In the genomic region with DNA sequence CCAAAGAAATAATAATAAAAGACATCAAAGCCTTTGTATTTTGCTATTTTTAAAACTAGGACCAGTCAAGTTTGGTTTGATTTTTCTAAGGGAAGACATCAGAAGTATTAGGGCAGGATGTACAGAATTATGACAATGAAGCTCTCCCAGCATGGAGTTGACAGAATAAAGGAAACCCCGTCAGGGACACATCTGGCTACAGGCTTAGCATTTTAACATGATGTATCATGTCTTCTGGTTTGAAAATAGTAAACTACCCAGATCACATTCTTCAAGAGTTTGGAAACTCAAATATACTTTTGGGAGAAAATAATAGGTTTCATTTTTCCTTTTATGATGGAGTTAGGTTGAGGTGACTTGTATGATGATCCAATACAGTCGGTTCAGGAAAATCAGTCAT, we compare ENCODE assay signal across 26 cellular contexts.
DNase-seq lines count a peak whose midpoint lies in the region; ATAC-seq, FAIRE-seq and TF ChIP-seq lines count a peak whose summit lies in the region.
"Had no signal": no experiment of that assay in that cellular context is flagged by ENCODE, and none has a peak within 500 bp of the region (broad histone marks: within the 10 kb centered on the region; RNA-seq: fewer than 3 reads in every experiment).

No MANE protein-coding gene starts in this region.

- peak overlapping the region; percentile 3 for H3K9ac ChIP-seq in skeletal muscle satellite cell (ENCODE audit: low read depth, low read length)
- no peak overlapping the region for H3K9ac ChIP-seq in HepG2 (ENCODE audit: insufficient read depth, low read depth, low read length)
- H3K9ac ChIP-seq: neural progenitor cell had no signal

- no peak for TF ChIP-seq RAD21 in HepG2 (CRISPR knock-in tag; IDR thresholded peaks at IDR 0.05)

- POLR2A ChIA-PET in HepG2 (lab: Yijun Ruan, JAX), result no interaction called here

- CTCF ChIA-PET in HepG2 (lab: Yijun Ruan, JAX; ENCODE audit: low intra/inter-chr PET ratio, low total read pairs), result no interaction called here

- H3K9me3 ChIP-seq in RWPE2 (ENCODE audit: severe bottlenecking) (no peaks in the 10 kb centered on the region), skeletal muscle satellite cell (replicated peaks; ENCODE audit: low read length) (no peaks in the 10 kb centered on the region), HepG2 (ENCODE audit: low read length) (no peaks in the 10 kb centered on the region)
- H3K9me3 ChIP-seq: ascending aorta, Peyer's patch, right atrium auricular region, upper lobe of left lung had no signal

- BruUV-seq in HepG2 (replicated peaks; lab: Mats Ljungman, UMichigan), result no TSS peak

- H3K27ac ChIP-seq in RWPE2 (ENCODE audit: poor library complexity, severe bottlenecking) (peak overlapping the region; percentile 88), HepG2 (ENCODE audit: extremely low read length, insufficient read depth, low read length) (no peak overlapping the region)
- H3K27ac ChIP-seq: ascending aorta, heart right ventricle, neural progenitor cell, Peyer's patch, right atrium auricular region, upper lobe of left lung had no signal

- peak; percentile 51 for DNase-seq in EL
- no peak for DNase-seq in RWPE2 (ENCODE audit: low spot score)
- DNase-seq in fibroblast of pulmonary artery (ENCODE audit: low read depth), result peak; percentile 36
- no peak for DNase-seq in activated gamma-delta T cell treated with Interleukin-2 at 50 U/mL for 16 hours
- DNase-seq in HepG2 (ENCODE audit: low spot score), result no peak
- DNase-seq: activated CD4-positive, alpha-beta memory T cell treated with anti-CD3 and anti-CD28 coated beads for 36 hours; activated CD4-positive, CD25-positive, alpha-beta regulatory T cell treated with anti-CD3 and anti-CD28 coated beads, Interleukin-2, amount 50 U/mL, for 72 hours; activated CD8-positive, alpha-beta memory T cell treated with anti-CD3 and anti-CD28 coated beads, Interleukin-2, amount 50 U/mL, for 4 hours; central memory CD4-positive, alpha-beta T cell; DMS79; heart right ventricle; NCI-H1092 treated with DMSO at 0.1 percent for 48 hours; NCI-H1930; NCI-H526; Peyer's patch; stimulated activated naive B cell treated with anti-CD40 and anti-IgM and Interleukin-4, amounts not matched to agents 10 μg/mL and 1 μg/mL and 100 μg/mL, for 72 hours; upper lobe of left lung had no signal

- H4K20me1 ChIP-seq in HepG2 (ENCODE audit: insufficient read depth, low read length), result no peaks in the 10 kb centered on the region

- H3K4me1 ChIP-seq in RWPE2 (ENCODE audit: insufficient read depth, poor library complexity, severe bottlenecking), result peaks cover 21% of the 10 kb centered on the region
- peaks cover 17% of the 10 kb centered on the region for H3K4me1 ChIP-seq in skeletal muscle satellite cell (ENCODE audit: control insufficient read depth, insufficient read depth, low read length)
- H3K4me1 ChIP-seq in HepG2 (ENCODE audit: insufficient read depth, low read length), result no peaks in the 10 kb centered on the region
- H3K4me1 ChIP-seq: ascending aorta, heart right ventricle, neural progenitor cell, Peyer's patch, right atrium auricular region, upper lobe of left lung had no signal

- H3K27me3 ChIP-seq in RWPE2 (ENCODE audit: insufficient read depth, poor library complexity, severe bottlenecking), result no peaks in the 10 kb centered on the region
- H3K27me3 ChIP-seq in skeletal muscle satellite cell (ENCODE audit: control insufficient read depth, insufficient read depth, low read length), result no peaks in the 10 kb centered on the region
- no peaks in the 10 kb centered on the region for H3K27me3 ChIP-seq in HepG2 (ENCODE audit: control insufficient read depth in 1 of 2, insufficient read depth in 2 of 2, low read length in 2 of 2)
- H3K27me3 ChIP-seq: ascending aorta, heart right ventricle, neural progenitor cell, Peyer's patch, right atrium auricular region, upper lobe of left lung had no signal

- no peaks in the 10 kb centered on the region for H3K36me3 ChIP-seq in RWPE2 (ENCODE audit: low read depth)
- no peaks in the 10 kb centered on the region for H3K36me3 ChIP-seq in skeletal muscle satellite cell (ENCODE audit: insufficient read depth, low read length)
- H3K36me3 ChIP-seq in HepG2 (replicated peaks in 1 of 2; ENCODE audit: control insufficient read depth in 1 of 2, insufficient read depth in 2 of 2, low read length in 2 of 2), result no peaks in the 10 kb centered on the region
- H3K36me3 ChIP-seq: ascending aorta, heart right ventricle, neural progenitor cell, Peyer's patch, right atrium auricular region, upper lobe of left lung had no signal

- H3K4me3 ChIP-seq in RWPE2 (ENCODE audit: severe bottlenecking) (no peak overlapping the region), fibroblast of pulmonary artery (replicated peaks; ENCODE audit: low read depth, low read length) (no peak overlapping the region), skeletal muscle satellite cell (ENCODE audit: low read length) (peak overlapping the region; percentile 3), HepG2 (replicated peaks in 1 of 3; ENCODE audit: insufficient read depth in 1 of 3, low read depth in 2 of 3, low read length in 3 of 3) (no peak overlapping the region)
- H3K4me3 ChIP-seq: ascending aorta, GM12878, GM23338, heart right ventricle, neural progenitor cell, Peyer's patch, right atrium auricular region, upper lobe of left lung had no signal

- WGBS in HepG2 (ENCODE audit: low lambda C conversion rate), result 0% methylated on average over 2 of the region's 2 CpGs

- no peak overlapping the region for H2AFZ ChIP-seq in HepG2 (ENCODE audit: low read length)
- H2AFZ ChIP-seq: GM23338, neural progenitor cell had no signal

- H3K4me2 ChIP-seq in skeletal muscle satellite cell (ENCODE audit: low read length) (peak overlapping the region; percentile 31), HepG2 (ENCODE audit: low read depth, low read length) (no peak overlapping the region)
- H3K4me2 ChIP-seq: GM23338, neural progenitor cell had no signal

- ATAC-seq in RWPE2 (ENCODE audit: low read depth) (peak; percentile 72), GM21390 (IDR thresholded peaks at IDR 0.05; ENCODE audit: unreplicated experiment) (no peak), HepG2 (no peak)
- ATAC-seq: activated naive CD4-positive, alpha-beta T cell treated with anti-CD3 and anti-CD28 coated beads, Interleukin-2, amount 50 U/mL, for 72 hours; GM12878; GM23338; heart right ventricle; stimulated activated naive B cell treated with anti-CD40 and anti-IgM and Interleukin-4, amounts not matched to agents 10 μg/mL and 1 μg/mL and 100 μg/mL, for 72 hours had no signal

- no peak for TF ChIP-seq POLR2A in HepG2 (IDR thresholded peaks at IDR 0.05; ENCODE audit: insufficient read depth in 1 of 2, low read depth in 2 of 2, low read length in 2 of 2)

- FAIRE-seq in HepG2 (lab: Jason Lieb, UNC), result no peak
- FAIRE-seq: GM12878, TTC549 had no signal

- in situ Hi-C loops in HepG2 (cut with HindIII; ENCODE audit: extremely low pct_ligation_motif_present, low pct_unique_long_range_greater_than_20kb), result no loop called here

- intact Hi-C loops in HepG2 (cut with micrococcal nuclease; ENCODE audit: unreplicated experiment), result no loop called here

- H3K79me2 ChIP-seq in HepG2 (ENCODE audit: insufficient read depth, low read length), result no peaks in the 10 kb centered on the region

- no peak for TF ChIP-seq EP300 in HepG2 (IDR thresholded peaks at IDR 0.05; ENCODE audit: low read depth in 2 of 2, low read length in 2 of 2)
- no peak for TF ChIP-seq EP300 in HepG2 (CRISPR knock-in tag; IDR thresholded peaks at IDR 0.05; ENCODE audit: borderline replicate concordance)

- TF ChIP-seq CTCF in RWPE2 (IDR thresholded peaks at IDR 0.05; ENCODE audit: poor library complexity, severe bottlenecking) (no peak), fibroblast of pulmonary artery (IDR thresholded peaks at IDR 0.05; ENCODE audit: low read length, missing control alignments) (no peak), HepG2 (CRISPR knock-in tag; IDR thresholded peaks at IDR 0.05) (no peak)

TF ChIP-seq in HepG2, 621 proteins besides CTCF, POLR2A, EP300 and RAD21 (continues in another document):
- TF ChIP-seq HDAC6 (IDR thresholded peaks at IDR 0.05; ENCODE audit: low read depth, low read length), result no peak
- no peak for TF ChIP-seq RNF2 (conservative IDR thresholded peaks at IDR 0.05; ENCODE audit: low read depth)
- TF ChIP-seq, protein P1, sequence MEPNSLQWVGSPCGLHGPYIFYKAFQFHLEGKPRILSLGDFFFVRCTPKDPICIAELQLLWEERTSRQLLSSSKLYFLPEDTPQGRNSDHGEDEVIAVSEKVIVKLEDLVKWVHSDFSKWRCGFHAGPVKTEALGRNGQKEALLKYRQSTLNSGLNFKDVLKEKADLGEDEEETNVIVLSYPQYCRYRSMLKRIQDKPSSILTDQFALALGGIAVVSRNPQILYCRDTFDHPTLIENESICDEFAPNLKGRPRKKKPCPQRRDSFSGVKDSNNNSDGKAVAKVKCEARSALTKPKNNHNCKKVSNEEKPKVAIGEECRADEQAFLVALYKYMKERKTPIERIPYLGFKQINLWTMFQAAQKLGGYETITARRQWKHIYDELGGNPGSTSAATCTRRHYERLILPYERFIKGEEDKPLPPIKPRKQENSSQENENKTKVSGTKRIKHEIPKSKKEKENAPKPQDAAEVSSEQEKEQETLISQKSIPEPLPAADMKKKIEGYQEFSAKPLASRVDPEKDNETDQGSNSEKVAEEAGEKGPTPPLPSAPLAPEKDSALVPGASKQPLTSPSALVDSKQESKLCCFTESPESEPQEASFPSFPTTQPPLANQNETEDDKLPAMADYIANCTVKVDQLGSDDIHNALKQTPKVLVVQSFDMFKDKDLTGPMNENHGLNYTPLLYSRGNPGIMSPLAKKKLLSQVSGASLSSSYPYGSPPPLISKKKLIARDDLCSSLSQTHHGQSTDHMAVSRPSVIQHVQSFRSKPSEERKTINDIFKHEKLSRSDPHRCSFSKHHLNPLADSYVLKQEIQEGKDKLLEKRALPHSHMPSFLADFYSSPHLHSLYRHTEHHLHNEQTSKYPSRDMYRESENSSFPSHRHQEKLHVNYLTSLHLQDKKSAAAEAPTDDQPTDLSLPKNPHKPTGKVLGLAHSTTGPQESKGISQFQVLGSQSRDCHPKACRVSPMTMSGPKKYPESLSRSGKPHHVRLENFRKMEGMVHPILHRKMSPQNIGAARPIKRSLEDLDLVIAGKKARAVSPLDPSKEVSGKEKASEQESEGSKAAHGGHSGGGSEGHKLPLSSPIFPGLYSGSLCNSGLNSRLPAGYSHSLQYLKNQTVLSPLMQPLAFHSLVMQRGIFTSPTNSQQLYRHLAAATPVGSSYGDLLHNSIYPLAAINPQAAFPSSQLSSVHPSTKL (CRISPR knock-in tag; IDR thresholded peaks at IDR 0.05), result no peak

Comparison
In these comparisons a context has a peak if more than half of its experiments do, and no peak if none do; other contexts are left out.
1. DNase-seq: peak in EL (single experiment) and fibroblast of pulmonary artery (single experiment); none in RWPE2 (single experiment), activated gamma-delta T cell treated with Interleukin-2 at 50 U/mL for 16 hours (single experiment) and HepG2 (single experiment).